ENCODE assay signal across 8 cellular contexts in the genomic region with DNA sequence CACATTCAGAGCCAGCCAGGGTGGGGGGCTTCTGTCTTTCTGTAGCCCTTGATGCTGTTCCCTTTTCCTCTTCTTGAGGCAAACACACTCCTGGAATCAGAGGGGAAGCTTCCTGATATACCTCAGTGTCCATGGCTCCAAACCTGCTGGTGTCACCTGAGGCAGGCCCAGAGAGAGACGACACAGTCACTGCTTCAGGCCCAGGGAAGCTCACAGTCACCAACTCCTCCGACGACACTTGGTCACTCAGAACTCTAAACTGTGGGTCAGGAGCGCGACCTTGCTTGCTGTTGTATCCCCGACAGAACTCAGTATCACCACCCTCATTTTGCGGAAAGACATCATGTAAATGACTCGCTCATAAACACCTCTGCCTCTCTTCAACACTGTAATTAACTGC. TPM values are rescaled to one million over a fixed set of nuclear protein-coding genes. Genes with fewer than 3 reads are reported as not detected.
DNase-seq lines count a peak whose midpoint lies in the region; ATAC-seq and TF ChIP-seq lines count a peak whose summit lies in the region.

No MANE protein-coding gene starts in this region.

- peaks cover 41% of the 10 kb centered on the region for H3K4me1 Mint-ChIP-seq in CD4-positive, alpha-beta T cell (ENCODE audit: low read depth)
- H3K4me1 Mint-ChIP-seq in endodermal cell = peaks cover 18% of the 10 kb centered on the region

- no peak overlapping the region for H3K23ac ChIP-seq in neuronal stem cell (ENCODE audit: low read depth, low read length, poor library complexity)

- peaks cover 51% of the 10 kb centered on the region for H3K36me3 Mint-ChIP-seq in CD4-positive, alpha-beta T cell (ENCODE audit: low read depth)
- H3K36me3 Mint-ChIP-seq in endodermal cell (ENCODE audit: low read depth) = peaks cover 29% of the 10 kb centered on the region

- intact Hi-C loops in CD4-positive, alpha-beta T cell (cut with DNase I, micrococcal nuclease) = loop anchor here (2.0 to 5.0 kb wide), 5 partner anchors 18 to 340 kb away; partner anchors contain the start of genes MAU2 (in 1 of the 2), SUGP1 (in 1 of the 2), ZNF253 (in 1 of the 2) and ZNF506 (in 1 of the 2)

- no peak overlapping the region for H3K4ac ChIP-seq in neuronal stem cell (ENCODE audit: low read length)

- WGBS in endodermal cell (ENCODE audit: insufficient coverage in 1 of 2, insufficient read length in 1 of 2), 2 experiments = 81 to 93% methylated on average over 8 of the region's 8 CpGs
- no CpG with 5 or more reads among the region's 8 CpGs for WGBS in neuronal stem cell (ENCODE audit: extremely low coverage in 2 of 2, insufficient read length in 2 of 2, insufficient replicate concordance in 1 of 2), 2 donors

- peaks cover 38% of the 10 kb centered on the region for H3K36me3 ChIP-seq in OCI-LY1 (ENCODE audit: insufficient read depth, low read length)
- peaks cover 26% of the 10 kb centered on the region for H3K36me3 ChIP-seq in endodermal cell (ENCODE audit: control insufficient read depth, insufficient read depth, low read length)
- peaks cover 22 to 42% of the 10 kb centered on the region in 2 donors for H3K36me3 ChIP-seq in neuronal stem cell (replicated peaks in 1 of 2; ENCODE audit: control insufficient read depth in 2 of 2, insufficient read depth in 2 of 2, low read length in 2 of 2)

- ATAC-seq in CD4-positive, alpha-beta T cell (ENCODE audit: poor library complexity) = no peak

- no peak overlapping the region for H4K8ac ChIP-seq in neuronal stem cell (ENCODE audit: low read depth, low read length)

- H3K4me1 ChIP-seq in OCI-LY1 (ENCODE audit: insufficient read depth, low read length, severe bottlenecking) (peaks cover 37% of the 10 kb centered on the region), endodermal cell (ENCODE audit: control insufficient read depth, insufficient read depth, low read length) (no peaks in the 10 kb centered on the region), neuronal stem cell (ENCODE audit: control insufficient read depth in 2 of 2, insufficient read depth in 1 of 2, low read depth in 1 of 2, low read length in 2 of 2) (peaks cover 11 to 14% of the 10 kb centered on the region in 2 donors)

- H3K79me2 ChIP-seq in OCI-LY1 (ENCODE audit: insufficient read depth, low read length) = peaks cover 27% of the 10 kb centered on the region

- no peak overlapping the region for H3K14ac ChIP-seq in neuronal stem cell (ENCODE audit: low read length)

- peaks cover 2% of the 10 kb centered on the region for H3K9me3 Mint-ChIP-seq in CD4-positive, alpha-beta T cell
- peaks cover 2% of the 10 kb centered on the region for H3K9me3 Mint-ChIP-seq in endodermal cell

- peak overlapping the region; percentile 99 for H3K27ac Mint-ChIP-seq in CD4-positive, alpha-beta T cell
- H3K27ac Mint-ChIP-seq in endodermal cell = peak overlapping the region; percentile 84

- peak overlapping the region; percentile 95 for H3K4me3 Mint-ChIP-seq in CD4-positive, alpha-beta T cell
- H3K4me3 Mint-ChIP-seq in endodermal cell = peak overlapping the region; percentile 87

- peak overlapping the region; percentile 96 for H3K27ac ChIP-seq in CD4-positive, alpha-beta T cell (ENCODE audit: low read depth, low read length)
- H3K27ac ChIP-seq in OCI-LY1 (ENCODE audit: low read depth, low read length, poor library complexity, severe bottlenecking) (peak overlapping the region; percentile 93), endodermal cell (ENCODE audit: low read depth, low read length) (no peak overlapping the region), neuronal stem cell (replicated peaks; ENCODE audit: low read length) (no peak overlapping the region)

- H2BK5ac ChIP-seq in neuronal stem cell (ENCODE audit: low read length) = no peak overlapping the region

- H4K91ac ChIP-seq in neuronal stem cell (ENCODE audit: low read depth, low read length, poor library complexity) = no peak overlapping the region

- no peak overlapping the region for H2BK120ac ChIP-seq in neuronal stem cell (ENCODE audit: low read depth, low read length)

- no peak overlapping the region for H2AFZ ChIP-seq in OCI-LY1 (ENCODE audit: low read length)
- no peak overlapping the region for H2AFZ ChIP-seq in neuronal stem cell (ENCODE audit: low read length)

- H3F3A ChIP-seq in OCI-LY1 (ENCODE audit: insufficient read depth, low read length) = no peaks in the 10 kb centered on the region

- no peak for DNase-seq in CD4-positive, alpha-beta T cell
- DNase-seq in endodermal cell (no peak), neuronal stem cell (ENCODE audit: low spot score) (no peak), AG08395 (ENCODE audit: low spot score) (no peak), NCI-H526 treated with DMSO at 0.1 percent for 48 hours (lab: John Stamatoyannopoulos, UW) (no peak), amniotic stem cell (lab: John Stamatoyannopoulos, UW) (no peak), hepatic stellate cell (ENCODE audit: low spot score) (no peak)

- peaks cover 8% of the 10 kb centered on the region for H3K79me1 ChIP-seq in neuronal stem cell (ENCODE audit: low read depth, low read length)

- peak overlapping the region; percentile 99 for H3K4me2 ChIP-seq in OCI-LY1 (ENCODE audit: low read length)
- H3K4me2 ChIP-seq in neuronal stem cell (ENCODE audit: insufficient read depth, low read length, poor library complexity, severe bottlenecking) = peak overlapping the region; percentile 99

- no peaks in the 10 kb centered on the region for H4K20me1 ChIP-seq in OCI-LY1 (ENCODE audit: insufficient read depth, low read length)

- TF ChIP-seq CTCF in CD4-positive, alpha-beta T cell (IDR thresholded peaks at IDR 0.05) = no peak
- no peak for TF ChIP-seq CTCF in OCI-LY1 (IDR thresholded peaks at IDR 0.05; ENCODE audit: low read length)
- TF ChIP-seq CTCF in endodermal cell (conservative IDR thresholded peaks at IDR 0.05) = no peak

- CTCF ChIA-PET in CD4-positive, alpha-beta T cell (lab: Charles Lee) = interaction anchor here (2.5 kb wide), 1 partner anchor 109 kb away, joined by 6 read pairs; no protein-coding TSS in a partner anchor

- no peaks in the 10 kb centered on the region for H3K27me3 ChIP-seq in CD4-positive, alpha-beta T cell (ENCODE audit: control insufficient read depth, insufficient read depth, low read length)
- H3K27me3 ChIP-seq in OCI-LY1 (ENCODE audit: insufficient read depth, low read length) (no peaks in the 10 kb centered on the region), endodermal cell (ENCODE audit: control insufficient read depth, insufficient read depth, low read length, poor library complexity, severe bottlenecking) (no peaks in the 10 kb centered on the region), neuronal stem cell (ENCODE audit: control insufficient read depth in 3 of 3, insufficient read depth in 3 of 3, low read depth in 1 of 3, low read length in 3 of 3) (no peaks in the 10 kb centered on the region)

- H2BK15ac ChIP-seq in neuronal stem cell (ENCODE audit: low read length) = no peak overlapping the region

- no peak overlapping the region for H3K18ac ChIP-seq in neuronal stem cell (ENCODE audit: low read length)

- peak overlapping the region; percentile 95 for H3K4me3 ChIP-seq in OCI-LY1 (ENCODE audit: low read depth, low read length, poor library complexity, severe bottlenecking)
- peak overlapping the region; percentile 78 for H3K4me3 ChIP-seq in endodermal cell (ENCODE audit: low read length)
- H3K4me3 ChIP-seq in neuronal stem cell (ENCODE audit: low read length in 2 of 2) = peak overlapping the region in 1 of 2 donors; percentile 88

- H2BK12ac ChIP-seq in neuronal stem cell (ENCODE audit: low read length) = no peak overlapping the region

- H2AK5ac ChIP-seq in neuronal stem cell (ENCODE audit: low read depth, low read length) = no peak overlapping the region

- H3K9ac ChIP-seq in OCI-LY1 (ENCODE audit: low read length) (peak overlapping the region; percentile 93), endodermal cell (ENCODE audit: extremely low read depth, low read length, poor library complexity, severe bottlenecking) (no peak overlapping the region), neuronal stem cell (ENCODE audit: low read depth, low read length, poor library complexity) (no peak overlapping the region)

- H3K9me3 ChIP-seq in CD4-positive, alpha-beta T cell (ENCODE audit: control insufficient read depth, low read length) = no peaks in the 10 kb centered on the region
- no peaks in the 10 kb centered on the region for H3K9me3 ChIP-seq in OCI-LY1 (ENCODE audit: low read length)
- no peaks in the 10 kb centered on the region for H3K9me3 ChIP-seq in endodermal cell (ENCODE audit: control insufficient read depth, low read length)
- H3K9me3 ChIP-seq in neuronal stem cell (replicated peaks in 1 of 2; ENCODE audit: control insufficient read depth in 2 of 2, insufficient read depth in 1 of 2, low read depth in 1 of 2, low read length in 2 of 2) = no peaks in the 10 kb centered on the region

- H3K27me3 Mint-ChIP-seq in CD4-positive, alpha-beta T cell = no peaks in the 10 kb centered on the region
- no peaks in the 10 kb centered on the region for H3K27me3 Mint-ChIP-seq in endodermal cell (ENCODE audit: insufficient read depth)

- no peaks in the 10 kb centered on the region for H3K9me2 ChIP-seq in OCI-LY1 (ENCODE audit: low read depth, low read length)

- POLR2A ChIA-PET in CD4-positive, alpha-beta T cell (lab: Charles Lee) = interaction anchor here (0.9 to 4.3 kb wide), 15 partner anchors 14 to 505 kb away, joined by 3 to 45 read pairs (median 8); partner anchors contain the start of genes GMIP, LPAR2, NDUFA13 and ZNF14

RNA-seq across cellular contexts. Expression of gene ATP13A1, which starts 1.1 kb away (rescaled TPM):
- 10 to 100 TPM; 84.8 to 87.6 TPM for total RNA-seq in CD4-positive, alpha-beta T cell
- total RNA-seq in endodermal cell = 10 to 100 TPM; 77.0 to 79.8 TPM
- polyA plus RNA-seq in endodermal cell (2013, experiment 1 of 2) = 41.2 TPM
- 37.0 TPM for polyA plus RNA-seq in endodermal cell (2013, experiment 2 of 2)
- polyA plus RNA-seq in neuronal stem cell (2013, experiment 1 of 2) = 20.7 TPM
- polyA plus RNA-seq in neuronal stem cell (2013, experiment 2 of 2) = 20.1 TPM

RNA-seq across cellular contexts. Expression of gene ZNF101, which starts 6.3 kb away (rescaled TPM):
- total RNA-seq in CD4-positive, alpha-beta T cell = 10 to 100 TPM; 58.8 to 60.6 TPM
- total RNA-seq in endodermal cell = 10 to 100 TPM; 53.2 to 62.9 TPM
- polyA plus RNA-seq in endodermal cell (2013, experiment 1 of 2) = 14.8 TPM
- polyA plus RNA-seq in endodermal cell (2013, experiment 2 of 2) = 14.7 TPM
- 14.0 TPM for polyA plus RNA-seq in neuronal stem cell (2013, experiment 1 of 2)
- polyA plus RNA-seq in neuronal stem cell (2013, experiment 2 of 2) = 14.0 TPM

RNA-seq across cellular contexts. Expression of gene GMIP, which starts 18.9 kb away (rescaled TPM):
- total RNA-seq in CD4-positive, alpha-beta T cell = 10 to 100 TPM; 89.6 to 97.0 TPM
- 10 to 100 TPM; 16.5 to 18.7 TPM for total RNA-seq in endodermal cell
- polyA plus RNA-seq in endodermal cell (2013, experiment 1 of 2) = 22.7 TPM
- polyA plus RNA-seq in endodermal cell (2013, experiment 2 of 2) = 24.9 TPM
- 6.5 TPM for polyA plus RNA-seq in neuronal stem cell (2013, experiment 1 of 2)
- 6.7 TPM for polyA plus RNA-seq in neuronal stem cell (2013, experiment 2 of 2)

RNA-seq across cellular contexts. Expression of gene LPAR2, which starts 34.3 kb away (rescaled TPM):
- total RNA-seq in CD4-positive, alpha-beta T cell = 10 to 100 TPM; 85.9 to 93.7 TPM
- total RNA-seq in endodermal cell = 10 to 100 TPM; 60.4 to 81.7 TPM
- polyA plus RNA-seq in endodermal cell (2013, experiment 1 of 2) = 111 TPM
- polyA plus RNA-seq in endodermal cell (2013, experiment 2 of 2) = 102 TPM
- 79.0 TPM for polyA plus RNA-seq in neuronal stem cell (2013, experiment 1 of 2)
- 73.0 TPM for polyA plus RNA-seq in neuronal stem cell (2013, experiment 2 of 2)

RNA-seq across cellular contexts. Expression of gene PBX4, which starts 43.9 kb away (rescaled TPM):
- 10 to 100 TPM; 50.1 to 51.8 TPM for total RNA-seq in CD4-positive, alpha-beta T cell
- 1 to 10 TPM; 4.1 to 8.6 TPM for total RNA-seq in endodermal cell
- polyA plus RNA-seq in endodermal cell (2013, experiment 1 of 2) = 11.8 TPM
- polyA plus RNA-seq in endodermal cell (2013, experiment 2 of 2) = 12.8 TPM
- polyA plus RNA-seq in neuronal stem cell (2013, experiment 1 of 2) = 6.9 TPM
- 7.0 TPM for polyA plus RNA-seq in neuronal stem cell (2013, experiment 2 of 2)

Comparison
In these comparisons a context has a peak if more than half of its experiments do, and no peak if none do; other contexts are left out.
1. H3K27ac ChIP-seq: peak in CD4-positive, alpha-beta T cell (single experiment) and OCI-LY1 (single experiment); none in endodermal cell (single experiment) and neuronal stem cell (single experiment).
2. RNA of gene GMIP, which starts 18.9 kb away (total RNA-seq): 89.6 to 97.0 TPM in CD4-positive, alpha-beta T cell; 16.5 to 18.7 TPM in endodermal cell; every median in the first group is over 4 times any median in the second.